Comparison of ENCODE assay signal across 1 cellular context in the genomic region with DNA sequence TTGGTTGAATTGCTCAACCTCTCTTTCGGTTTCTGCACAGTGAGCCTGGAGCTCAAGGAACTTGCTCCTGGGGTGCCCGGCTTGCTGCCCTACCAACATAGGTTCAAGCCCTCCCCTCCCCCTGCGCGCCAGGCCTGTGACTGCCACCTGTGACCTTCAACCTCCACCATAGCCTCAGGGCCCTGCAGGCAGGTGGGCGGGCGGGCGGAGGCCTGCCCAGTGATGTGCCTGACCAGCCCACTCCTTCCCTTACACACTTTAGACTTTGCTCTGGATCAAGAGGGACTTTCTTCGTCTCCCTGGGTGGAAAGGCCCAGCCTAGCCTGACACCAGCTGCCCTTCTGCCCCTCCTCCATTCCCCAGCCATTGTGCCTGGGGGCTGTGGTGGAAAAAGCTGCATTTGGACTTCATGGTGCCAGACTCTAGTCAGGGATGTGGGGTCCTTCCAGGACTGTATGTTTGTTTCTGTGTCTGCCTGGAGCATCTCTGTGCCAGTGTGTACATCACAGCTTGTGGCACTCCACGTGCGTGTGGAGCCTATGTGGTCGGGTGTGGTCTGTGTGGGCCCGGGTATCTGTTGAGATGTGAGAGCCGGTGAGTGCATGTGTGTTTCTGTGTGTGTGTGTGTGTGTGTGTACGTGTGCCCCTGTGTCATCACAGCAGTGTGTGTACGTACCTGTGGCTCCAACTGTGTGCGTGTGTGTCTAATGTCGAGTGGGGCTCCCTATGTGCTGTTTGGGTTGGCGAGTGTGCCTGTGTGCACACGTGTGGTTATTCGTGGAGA.
TF ChIP-seq lines count a peak whose summit lies in the region.

No MANE protein-coding gene starts in this region.

TF ChIP-seq in GM12878, 131 proteins besides CTCF, POLR2A, EP300 and RAD21 (continued from another document and continues in another):
- TF ChIP-seq, protein P1, sequence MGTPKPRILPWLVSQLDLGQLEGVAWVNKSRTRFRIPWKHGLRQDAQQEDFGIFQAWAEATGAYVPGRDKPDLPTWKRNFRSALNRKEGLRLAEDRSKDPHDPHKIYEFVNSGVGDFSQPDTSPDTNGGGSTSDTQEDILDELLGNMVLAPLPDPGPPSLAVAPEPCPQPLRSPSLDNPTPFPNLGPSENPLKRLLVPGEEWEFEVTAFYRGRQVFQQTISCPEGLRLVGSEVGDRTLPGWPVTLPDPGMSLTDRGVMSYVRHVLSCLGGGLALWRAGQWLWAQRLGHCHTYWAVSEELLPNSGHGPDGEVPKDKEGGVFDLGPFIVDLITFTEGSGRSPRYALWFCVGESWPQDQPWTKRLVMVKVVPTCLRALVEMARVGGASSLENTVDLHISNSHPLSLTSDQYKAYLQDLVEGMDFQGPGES (IDR thresholded peaks at IDR 0.05), result no peak
- TF ChIP-seq SPI1 (IDR thresholded peaks at IDR 0.05; ENCODE audit: borderline replicate concordance, insufficient read depth, low read depth, low read length), result no peak
- TF ChIP-seq, protein P2, sequence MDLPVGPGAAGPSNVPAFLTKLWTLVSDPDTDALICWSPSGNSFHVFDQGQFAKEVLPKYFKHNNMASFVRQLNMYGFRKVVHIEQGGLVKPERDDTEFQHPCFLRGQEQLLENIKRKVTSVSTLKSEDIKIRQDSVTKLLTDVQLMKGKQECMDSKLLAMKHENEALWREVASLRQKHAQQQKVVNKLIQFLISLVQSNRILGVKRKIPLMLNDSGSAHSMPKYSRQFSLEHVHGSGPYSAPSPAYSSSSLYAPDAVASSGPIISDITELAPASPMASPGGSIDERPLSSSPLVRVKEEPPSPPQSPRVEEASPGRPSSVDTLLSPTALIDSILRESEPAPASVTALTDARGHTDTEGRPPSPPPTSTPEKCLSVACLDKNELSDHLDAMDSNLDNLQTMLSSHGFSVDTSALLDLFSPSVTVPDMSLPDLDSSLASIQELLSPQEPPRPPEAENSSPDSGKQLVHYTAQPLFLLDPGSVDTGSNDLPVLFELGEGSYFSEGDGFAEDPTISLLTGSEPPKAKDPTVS (IDR thresholded peaks at IDR 0.05; ENCODE audit: low read depth, low read length), result no peak
- TF ChIP-seq, protein P3, sequence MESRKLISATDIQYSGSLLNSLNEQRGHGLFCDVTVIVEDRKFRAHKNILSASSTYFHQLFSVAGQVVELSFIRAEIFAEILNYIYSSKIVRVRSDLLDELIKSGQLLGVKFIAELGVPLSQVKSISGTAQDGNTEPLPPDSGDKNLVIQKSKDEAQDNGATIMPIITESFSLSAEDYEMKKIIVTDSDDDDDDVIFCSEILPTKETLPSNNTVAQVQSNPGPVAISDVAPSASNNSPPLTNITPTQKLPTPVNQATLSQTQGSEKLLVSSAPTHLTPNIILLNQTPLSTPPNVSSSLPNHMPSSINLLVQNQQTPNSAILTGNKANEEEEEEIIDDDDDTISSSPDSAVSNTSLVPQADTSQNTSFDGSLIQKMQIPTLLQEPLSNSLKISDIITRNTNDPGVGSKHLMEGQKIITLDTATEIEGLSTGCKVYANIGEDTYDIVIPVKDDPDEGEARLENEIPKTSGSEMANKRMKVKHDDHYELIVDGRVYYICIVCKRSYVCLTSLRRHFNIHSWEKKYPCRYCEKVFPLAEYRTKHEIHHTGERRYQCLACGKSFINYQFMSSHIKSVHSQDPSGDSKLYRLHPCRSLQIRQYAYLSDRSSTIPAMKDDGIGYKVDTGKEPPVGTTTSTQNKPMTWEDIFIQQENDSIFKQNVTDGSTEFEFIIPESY (IDR thresholded peaks at IDR 0.05), result no peak
- TF ChIP-seq, protein P4, sequence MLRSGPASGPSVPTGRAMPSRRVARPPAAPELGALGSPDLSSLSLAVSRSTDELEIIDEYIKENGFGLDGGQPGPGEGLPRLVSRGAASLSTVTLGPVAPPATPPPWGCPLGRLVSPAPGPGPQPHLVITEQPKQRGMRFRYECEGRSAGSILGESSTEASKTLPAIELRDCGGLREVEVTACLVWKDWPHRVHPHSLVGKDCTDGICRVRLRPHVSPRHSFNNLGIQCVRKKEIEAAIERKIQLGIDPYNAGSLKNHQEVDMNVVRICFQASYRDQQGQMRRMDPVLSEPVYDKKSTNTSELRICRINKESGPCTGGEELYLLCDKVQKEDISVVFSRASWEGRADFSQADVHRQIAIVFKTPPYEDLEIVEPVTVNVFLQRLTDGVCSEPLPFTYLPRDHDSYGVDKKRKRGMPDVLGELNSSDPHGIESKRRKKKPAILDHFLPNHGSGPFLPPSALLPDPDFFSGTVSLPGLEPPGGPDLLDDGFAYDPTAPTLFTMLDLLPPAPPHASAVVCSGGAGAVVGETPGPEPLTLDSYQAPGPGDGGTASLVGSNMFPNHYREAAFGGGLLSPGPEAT (IDR thresholded peaks at IDR 0.05; ENCODE audit: low read depth), result peak; percentile 72; the same call in 1 of the 2 replicates
- no peak; the same call in 1 of the 2 replicates for TF ChIP-seq NBN (IDR thresholded peaks at IDR 0.05)
- TF ChIP-seq SMAD5 (IDR thresholded peaks at IDR 0.05; ENCODE audit: low read depth), result no peak
- no peak for TF ChIP-seq RCOR1 (conservative IDR thresholded peaks at IDR 0.05; ENCODE audit: low read depth, low read length)
- 0 out of 2 replicates have a peak, but pooled peaks have one; percentile 40 for TF ChIP-seq FOXK2 (IDR thresholded peaks at IDR 0.05)
- TF ChIP-seq RBBP5 (conservative IDR thresholded peaks at IDR 0.05), result no peak
- no peak for TF ChIP-seq ZNF274 (IDR thresholded peaks at IDR 0.05; ENCODE audit: insufficient read depth, insufficient read length)
- no peak for TF ChIP-seq NRF1 (conservative IDR thresholded peaks at IDR 0.05; ENCODE audit: low read depth, low read length)
- TF ChIP-seq EZH2 (IDR thresholded peaks at IDR 0.05; ENCODE audit: borderline replicate concordance, control insufficient read depth, low read depth, low read length), result no peak
- TF ChIP-seq KLF5 (IDR thresholded peaks at IDR 0.05; ENCODE audit: partially characterized antibody), result no peak
- TF ChIP-seq EGR1 (IDR thresholded peaks at IDR 0.05; ENCODE audit: borderline replicate concordance in 1 of 2, low read depth in 2 of 2, low read length in 2 of 2), result peak in 1 of 2 experiments; percentile 59; a peak in 1 of 3 replicates
- no peak for TF ChIP-seq STAT3 (IDR thresholded peaks at IDR 0.05; ENCODE audit: low read depth, low read length)
- TF ChIP-seq, protein P5, sequence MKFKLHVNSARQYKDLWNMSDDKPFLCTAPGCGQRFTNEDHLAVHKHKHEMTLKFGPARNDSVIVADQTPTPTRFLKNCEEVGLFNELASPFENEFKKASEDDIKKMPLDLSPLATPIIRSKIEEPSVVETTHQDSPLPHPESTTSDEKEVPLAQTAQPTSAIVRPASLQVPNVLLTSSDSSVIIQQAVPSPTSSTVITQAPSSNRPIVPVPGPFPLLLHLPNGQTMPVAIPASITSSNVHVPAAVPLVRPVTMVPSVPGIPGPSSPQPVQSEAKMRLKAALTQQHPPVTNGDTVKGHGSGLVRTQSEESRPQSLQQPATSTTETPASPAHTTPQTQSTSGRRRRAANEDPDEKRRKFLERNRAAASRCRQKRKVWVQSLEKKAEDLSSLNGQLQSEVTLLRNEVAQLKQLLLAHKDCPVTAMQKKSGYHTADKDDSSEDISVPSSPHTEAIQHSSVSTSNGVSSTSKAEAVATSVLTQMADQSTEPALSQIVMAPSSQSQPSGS (IDR thresholded peaks at IDR 0.05; ENCODE audit: low read length), result no peak
- no peak for TF ChIP-seq PML (IDR thresholded peaks at IDR 0.05; ENCODE audit: low read length)
- no peak for TF ChIP-seq MYC (IDR thresholded peaks at IDR 0.05; ENCODE audit: insufficient read depth, insufficient read length, insufficient replicate concordance, low read length, severe bottlenecking)
- TF ChIP-seq KAT2A (conservative IDR thresholded peaks at IDR 0.05; ENCODE audit: control insufficient read depth, low read depth, low read length), result no peak
- no peak for TF ChIP-seq ZNF207 (IDR thresholded peaks at IDR 0.05; ENCODE audit: borderline replicate concordance)
- TF ChIP-seq TCF7 (IDR thresholded peaks at IDR 0.05; ENCODE audit: borderline replicate concordance), result no peak
- peak; percentile 42; the same call in 1 of the 2 replicates for TF ChIP-seq MTA2 (IDR thresholded peaks at IDR 0.05; ENCODE audit: low read depth)
- no peak for TF ChIP-seq BRCA1 (IDR thresholded peaks at IDR 0.05; ENCODE audit: low read depth, low read length)
- TF ChIP-seq ZNF217 (IDR thresholded peaks at IDR 0.05), result no peak
- TF ChIP-seq HDAC6 (IDR thresholded peaks at IDR 0.05; ENCODE audit: unreplicated experiment), result no peak
- TF ChIP-seq ZNF384 (IDR thresholded peaks at IDR 0.05; ENCODE audit: borderline replicate concordance, low read depth, low read length), result no peak
- TF ChIP-seq, protein P6, sequence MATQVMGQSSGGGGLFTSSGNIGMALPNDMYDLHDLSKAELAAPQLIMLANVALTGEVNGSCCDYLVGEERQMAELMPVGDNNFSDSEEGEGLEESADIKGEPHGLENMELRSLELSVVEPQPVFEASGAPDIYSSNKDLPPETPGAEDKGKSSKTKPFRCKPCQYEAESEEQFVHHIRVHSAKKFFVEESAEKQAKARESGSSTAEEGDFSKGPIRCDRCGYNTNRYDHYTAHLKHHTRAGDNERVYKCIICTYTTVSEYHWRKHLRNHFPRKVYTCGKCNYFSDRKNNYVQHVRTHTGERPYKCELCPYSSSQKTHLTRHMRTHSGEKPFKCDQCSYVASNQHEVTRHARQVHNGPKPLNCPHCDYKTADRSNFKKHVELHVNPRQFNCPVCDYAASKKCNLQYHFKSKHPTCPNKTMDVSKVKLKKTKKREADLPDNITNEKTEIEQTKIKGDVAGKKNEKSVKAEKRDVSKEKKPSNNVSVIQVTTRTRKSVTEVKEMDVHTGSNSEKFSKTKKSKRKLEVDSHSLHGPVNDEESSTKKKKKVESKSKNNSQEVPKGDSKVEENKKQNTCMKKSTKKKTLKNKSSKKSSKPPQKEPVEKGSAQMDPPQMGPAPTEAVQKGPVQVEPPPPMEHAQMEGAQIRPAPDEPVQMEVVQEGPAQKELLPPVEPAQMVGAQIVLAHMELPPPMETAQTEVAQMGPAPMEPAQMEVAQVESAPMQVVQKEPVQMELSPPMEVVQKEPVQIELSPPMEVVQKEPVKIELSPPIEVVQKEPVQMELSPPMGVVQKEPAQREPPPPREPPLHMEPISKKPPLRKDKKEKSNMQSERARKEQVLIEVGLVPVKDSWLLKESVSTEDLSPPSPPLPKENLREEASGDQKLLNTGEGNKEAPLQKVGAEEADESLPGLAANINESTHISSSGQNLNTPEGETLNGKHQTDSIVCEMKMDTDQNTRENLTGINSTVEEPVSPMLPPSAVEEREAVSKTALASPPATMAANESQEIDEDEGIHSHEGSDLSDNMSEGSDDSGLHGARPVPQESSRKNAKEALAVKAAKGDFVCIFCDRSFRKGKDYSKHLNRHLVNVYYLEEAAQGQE (IDR thresholded peaks at IDR 0.05; ENCODE audit: low read depth, low read length), result 0 out of 2 replicates have a peak, but pooled peaks have one; percentile 11
- no peak for TF ChIP-seq JUND (IDR thresholded peaks at IDR 0.05; ENCODE audit: low read depth, low read length)
- TF ChIP-seq NR2C2 (IDR thresholded peaks at IDR 0.05; ENCODE audit: borderline replicate concordance, control insufficient read depth, insufficient read length, low read depth), result peak; percentile 33
- TF ChIP-seq, protein P7, sequence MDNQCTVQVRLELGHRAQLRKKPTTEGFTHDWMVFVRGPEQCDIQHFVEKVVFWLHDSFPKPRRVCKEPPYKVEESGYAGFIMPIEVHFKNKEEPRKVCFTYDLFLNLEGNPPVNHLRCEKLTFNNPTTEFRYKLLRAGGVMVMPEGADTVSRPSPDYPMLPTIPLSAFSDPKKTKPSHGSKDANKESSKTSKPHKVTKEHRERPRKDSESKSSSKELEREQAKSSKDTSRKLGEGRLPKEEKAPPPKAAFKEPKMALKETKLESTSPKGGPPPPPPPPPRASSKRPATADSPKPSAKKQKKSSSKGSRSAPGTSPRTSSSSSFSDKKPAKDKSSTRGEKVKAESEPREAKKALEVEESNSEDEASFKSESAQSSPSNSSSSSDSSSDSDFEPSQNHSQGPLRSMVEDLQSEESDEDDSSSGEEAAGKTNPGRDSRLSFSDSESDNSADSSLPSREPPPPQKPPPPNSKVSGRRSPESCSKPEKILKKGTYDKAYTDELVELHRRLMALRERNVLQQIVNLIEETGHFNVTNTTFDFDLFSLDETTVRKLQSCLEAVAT (IDR thresholded peaks at IDR 0.05), result peak; percentile 87
- TF ChIP-seq NFXL1 (IDR thresholded peaks at IDR 0.05; ENCODE audit: borderline replicate concordance), result no peak
- TF ChIP-seq SP1 (IDR thresholded peaks at IDR 0.05; ENCODE audit: low read depth, low read length), result no peak
- no peak for TF ChIP-seq MYB (IDR thresholded peaks at IDR 0.05; ENCODE audit: borderline replicate concordance, low read depth, low read length)
- no peak for TF ChIP-seq RAD51 (IDR thresholded peaks at IDR 0.05)
- no peak for TF ChIP-seq ZNF24 (IDR thresholded peaks at IDR 0.05)
- TF ChIP-seq CHD1 (IDR thresholded peaks at IDR 0.05; ENCODE audit: low read depth, low read length), result no peak
- TF ChIP-seq, protein P8, sequence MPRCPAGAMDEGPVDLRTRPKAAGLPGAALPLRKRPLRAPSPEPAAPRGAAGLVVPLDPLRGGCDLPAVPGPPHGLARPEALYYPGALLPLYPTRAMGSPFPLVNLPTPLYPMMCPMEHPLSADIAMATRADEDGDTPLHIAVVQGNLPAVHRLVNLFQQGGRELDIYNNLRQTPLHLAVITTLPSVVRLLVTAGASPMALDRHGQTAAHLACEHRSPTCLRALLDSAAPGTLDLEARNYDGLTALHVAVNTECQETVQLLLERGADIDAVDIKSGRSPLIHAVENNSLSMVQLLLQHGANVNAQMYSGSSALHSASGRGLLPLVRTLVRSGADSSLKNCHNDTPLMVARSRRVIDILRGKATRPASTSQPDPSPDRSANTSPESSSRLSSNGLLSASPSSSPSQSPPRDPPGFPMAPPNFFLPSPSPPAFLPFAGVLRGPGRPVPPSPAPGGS (IDR thresholded peaks at IDR 0.05; ENCODE audit: borderline replicate concordance, insufficient read depth, low read depth, low read length, poor library complexity, severe bottlenecking), result peak; percentile 56
- no peak for TF ChIP-seq SUZ12 (IDR thresholded peaks at IDR 0.05; ENCODE audit: unreplicated experiment)
- TF ChIP-seq SRF (IDR thresholded peaks at IDR 0.05; ENCODE audit: low read depth in 2 of 2, low read length in 2 of 2), result no peak
- TF ChIP-seq, protein P9, sequence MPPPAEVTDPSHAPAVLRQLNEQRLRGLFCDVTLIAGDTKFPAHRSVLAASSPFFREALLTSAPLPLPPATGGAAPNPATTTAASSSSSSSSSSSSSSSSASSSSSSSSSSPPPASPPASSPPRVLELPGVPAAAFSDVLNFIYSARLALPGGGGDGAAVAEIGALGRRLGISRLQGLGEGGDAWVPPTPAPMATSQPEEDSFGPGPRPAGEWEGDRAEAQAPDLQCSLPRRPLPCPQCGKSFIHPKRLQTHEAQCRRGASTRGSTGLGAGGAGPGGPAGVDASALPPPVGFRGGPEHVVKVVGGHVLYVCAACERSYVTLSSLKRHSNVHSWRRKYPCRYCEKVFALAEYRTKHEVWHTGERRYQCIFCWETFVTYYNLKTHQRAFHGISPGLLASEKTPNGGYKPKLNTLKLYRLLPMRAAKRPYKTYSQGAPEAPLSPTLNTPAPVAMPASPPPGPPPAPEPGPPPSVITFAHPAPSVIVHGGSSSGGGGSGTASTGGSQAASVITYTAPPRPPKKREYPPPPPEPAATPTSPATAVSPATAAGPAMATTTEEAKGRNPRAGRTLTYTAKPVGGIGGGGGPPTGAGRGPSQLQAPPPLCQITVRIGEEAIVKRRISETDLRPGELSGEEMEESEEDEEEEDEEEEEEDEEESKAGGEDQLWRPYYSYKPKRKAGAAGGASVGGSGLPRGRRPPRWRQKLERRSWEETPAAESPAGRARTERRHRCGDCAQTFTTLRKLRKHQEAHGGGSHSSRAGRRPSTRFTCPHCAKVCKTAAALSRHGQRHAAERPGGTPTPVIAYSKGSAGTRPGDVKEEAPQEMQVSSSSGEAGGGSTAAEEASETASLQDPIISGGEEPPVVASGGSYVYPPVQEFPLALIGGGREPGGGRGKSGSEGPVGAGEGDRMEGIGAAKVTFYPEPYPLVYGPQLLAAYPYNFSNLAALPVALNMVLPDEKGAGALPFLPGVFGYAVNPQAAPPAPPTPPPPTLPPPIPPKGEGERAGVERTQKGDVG (CRISPR knock-in tag; IDR thresholded peaks at IDR 0.05), result no peak
- TF ChIP-seq ZZZ3 (IDR thresholded peaks at IDR 0.05; ENCODE audit: control insufficient read depth, insufficient read length, low read depth), result no peak
